14 cellular contexts compared by ENCODE assay signal in the genomic region with DNA sequence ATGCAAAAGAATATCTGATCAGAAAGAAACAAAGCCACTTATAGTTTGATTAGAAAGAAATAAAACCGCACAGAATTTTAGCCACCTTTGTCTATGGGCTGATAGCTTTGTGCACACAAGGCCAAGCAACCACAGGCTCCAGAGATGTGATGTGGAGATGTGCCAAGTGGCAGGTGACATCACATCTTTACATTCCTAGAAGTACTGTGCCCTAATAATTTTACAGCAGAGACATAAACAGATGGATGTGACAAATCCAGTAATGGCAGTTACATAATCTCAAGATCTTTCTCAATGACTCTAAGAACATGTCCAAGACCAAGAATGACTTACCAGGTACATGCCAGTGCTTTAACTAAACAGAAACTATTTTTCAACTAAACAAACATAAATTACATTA.
DNase-seq lines count a peak whose midpoint lies in the region; ATAC-seq, FAIRE-seq and TF ChIP-seq lines count a peak whose summit lies in the region.
"Had no signal": no experiment of that assay in that cellular context is flagged by ENCODE, and none has a peak within 500 bp of the region (broad histone marks: within the 10 kb centered on the region; RNA-seq: fewer than 3 reads in every experiment).

No MANE protein-coding gene starts in this region.

- H3K4me1 Mint-ChIP-seq in stimulated activated naive CD8-positive, alpha-beta T cell treated with anti-CD3 and anti-CD28 coated beads, Interleukin-15, amount 100 ng/mL, for 72 hours, result peaks cover 78% of the 10 kb centered on the region
- peaks cover 57 to 84% of the 10 kb centered on the region in 2 donors for H3K4me1 Mint-ChIP-seq in effector memory CD8-positive, alpha-beta T cell (ENCODE audit: low read depth in 2 of 2)

- no peaks in the 10 kb centered on the region for H3K9me2 ChIP-seq in PC-3 (replicated peaks; ENCODE audit: low read length)

- intact Hi-C loops in PC-3 (cut with micrococcal nuclease), result loop anchor here (2.0 kb wide), 1 partner anchor 38 kb away; no protein-coding TSS in a partner anchor

- FAIRE-seq in urothelium cell line (lab: Jason Lieb, UNC), result no peak

- H3K27ac Mint-ChIP-seq in stimulated activated naive CD8-positive, alpha-beta T cell treated with anti-CD3 and anti-CD28 coated beads, Interleukin-15, amount 100 ng/mL, for 72 hours, result peak overlapping the region in 1 of 2 donors; percentile 52
- peak overlapping the region; percentile 89 to 93 for H3K27ac Mint-ChIP-seq in effector memory CD8-positive, alpha-beta T cell

- no peak for DNase-seq in stimulated activated naive CD8-positive, alpha-beta T cell treated with anti-CD3 and anti-CD28 coated beads, Interleukin-15, amount 100 ng/mL, for 72 hours
- no peak for DNase-seq in stimulated activated naive CD8-positive, alpha-beta T cell treated with anti-CD3 and anti-CD28 coated beads, Interleukin-15, Interleukin-2, amounts not matched to agents 100 U/mL and 50 U/mL, for 24 hours
- DNase-seq in PC-3 (peak; percentile 70), urothelium cell line (ENCODE audit: low spot score) (peak; percentile 31), RPMI8226 (no peak), GM13976 (ENCODE audit: low spot score) (no peak), NK-92 (lab: John Stamatoyannopoulos, UW; ENCODE audit: unreplicated experiment) (no peak)
- no peak for DNase-seq in effector memory CD8-positive, alpha-beta T cell
- DNase-seq: KBM-7, NCI-H1694 treated with DMSO at 0.1 percent for 48 hours, T1000 had no signal

- H3K27ac ChIP-seq in PC-3 (ENCODE audit: low read length), result no peak overlapping the region
- H3K27ac ChIP-seq: BLaER1, tibial nerve had no signal

- H3K4me1 ChIP-seq in PC-3 (ENCODE audit: insufficient read depth, low read length), result peaks cover 31% of the 10 kb centered on the region
- H3K4me1 ChIP-seq: BLaER1, HAP-1, tibial nerve had no signal

- peaks cover 4% of the 10 kb centered on the region for H3F3A ChIP-seq in PC-3 (ENCODE audit: low read length, unreplicated experiment)

- no peaks in the 10 kb centered on the region for H3K36me3 ChIP-seq in PC-3 (ENCODE audit: low read depth, low read length)
- H3K36me3 ChIP-seq: BLaER1, HAP-1, tibial nerve had no signal

- no peak overlapping the region; the same call in 1 of the 2 replicates for H3K4me2 ChIP-seq in PC-3 (ENCODE audit: low read length)
- H3K4me2 ChIP-seq: BLaER1 had no signal

- TF ChIP-seq CTCF in PC-3 (conservative IDR thresholded peaks at IDR 0.05; ENCODE audit: low read depth, low read length) (no peak), GM13976 (IDR thresholded peaks at IDR 0.05; ENCODE audit: borderline replicate concordance, control extremely low read depth, extremely low read depth, insufficient read depth, missing control alignments) (no peak)

- CTCF ChIA-PET in PC-3 (lab: Charles Lee), result no interaction called here

- no peak overlapping the region for H3K4me3 ChIP-seq in PC-3 (ENCODE audit: low read length)
- H3K4me3 ChIP-seq: BLaER1, HAP-1, tibial nerve had no signal

- BruUV-seq in PC-3 (replicated peaks; lab: Mats Ljungman, UMichigan), result no TSS peak

- H3K9me3 Mint-ChIP-seq in stimulated activated naive CD8-positive, alpha-beta T cell treated with anti-CD3 and anti-CD28 coated beads, Interleukin-15, amount 100 ng/mL, for 72 hours, result peaks cover 4 to 7% of the 10 kb centered on the region in 2 donors
- peaks cover 0 to 1% of the 10 kb centered on the region in 2 donors for H3K9me3 Mint-ChIP-seq in effector memory CD8-positive, alpha-beta T cell

- in situ Hi-C loops in GM13976 (cut with MboI; ENCODE audit: low sequenced_read_pairs, unreplicated experiment), result no loop called here

- no peaks in the 10 kb centered on the region for H3K9me3 ChIP-seq in PC-3 (ENCODE audit: low read length)
- H3K9me3 ChIP-seq: BLaER1, HAP-1, tibial nerve had no signal

- H3K27me3 ChIP-seq in PC-3 (ENCODE audit: low read length), result no peaks in the 10 kb centered on the region
- H3K27me3 ChIP-seq: BLaER1, tibial nerve had no signal

- H3K79me2 ChIP-seq in PC-3 (ENCODE audit: low read length), result no peaks in the 10 kb centered on the region

- no peak overlapping the region for H2AFZ ChIP-seq in PC-3 (ENCODE audit: low read length)

- ATAC-seq in stimulated activated naive CD8-positive, alpha-beta T cell treated with anti-CD3 and anti-CD28 coated beads, Interleukin-15, amount 100 ng/mL, for 72 hours, result peak; percentile 17
- ATAC-seq in stimulated activated naive CD8-positive, alpha-beta T cell treated with anti-CD3 and anti-CD28 coated beads, Interleukin-15, Interleukin-2, amounts not matched to agents 100 U/mL and 50 U/mL, for 24 hours, result no peak
- ATAC-seq in PC-3, result peak; percentile 14
- ATAC-seq in effector memory CD8-positive, alpha-beta T cell (replicated peaks), result no peak

- no peaks in the 10 kb centered on the region for H4K20me1 ChIP-seq in PC-3 (ENCODE audit: low read length)
- H4K20me1 ChIP-seq: BLaER1 had no signal

- no peaks in the 10 kb centered on the region for H3K27me3 Mint-ChIP-seq in stimulated activated naive CD8-positive, alpha-beta T cell treated with anti-CD3 and anti-CD28 coated beads, Interleukin-15, amount 100 ng/mL, for 72 hours
- no peaks in the 10 kb centered on the region for H3K27me3 Mint-ChIP-seq in effector memory CD8-positive, alpha-beta T cell

- no peak overlapping the region for H3K4me3 Mint-ChIP-seq in stimulated activated naive CD8-positive, alpha-beta T cell treated with anti-CD3 and anti-CD28 coated beads, Interleukin-15, amount 100 ng/mL, for 72 hours
- H3K4me3 Mint-ChIP-seq in effector memory CD8-positive, alpha-beta T cell, result peak overlapping the region; percentile 31 to 84

- POLR2A ChIA-PET in PC-3 (lab: Charles Lee; ENCODE audit: unreplicated experiment), result interaction anchor here (0.5 kb wide), 1 partner anchor 159 kb away, joined by 3 read pairs; a partner anchor contains a TSS

- no peak overlapping the region for H3K9ac ChIP-seq in PC-3 (ENCODE audit: low read length)
- H3K9ac ChIP-seq: BLaER1 had no signal

- H3K36me3 Mint-ChIP-seq in effector memory CD8-positive, alpha-beta T cell (ENCODE audit: insufficient read depth), result peaks cover 15% of the 10 kb centered on the region

Comparison
In these comparisons a context has a peak if more than half of its experiments do, and no peak if none do; other contexts are left out.
1. ATAC-seq: peak in stimulated activated naive CD8-positive, alpha-beta T cell treated with anti-CD3 and anti-CD28 coated beads, Interleukin-15, amount 100 ng/mL, for 72 hours (single experiment) and PC-3 (single experiment); none in stimulated activated naive CD8-positive, alpha-beta T cell treated with anti-CD3 and anti-CD28 coated beads, Interleukin-15, Interleukin-2, amounts not matched to agents 100 U/mL and 50 U/mL, for 24 hours (single experiment) and effector memory CD8-positive, alpha-beta T cell (single experiment).
2. DNase-seq: peak in PC-3 (single experiment) and urothelium cell line (single experiment); none in stimulated activated naive CD8-positive, alpha-beta T cell treated with anti-CD3 and anti-CD28 coated beads, Interleukin-15, amount 100 ng/mL, for 72 hours (0 of 2), stimulated activated naive CD8-positive, alpha-beta T cell treated with anti-CD3 and anti-CD28 coated beads, Interleukin-15, Interleukin-2, amounts not matched to agents 100 U/mL and 50 U/mL, for 24 hours (single experiment), effector memory CD8-positive, alpha-beta T cell (0 of 3), RPMI8226 (single experiment), GM13976 (single experiment) and NK-92 (single experiment).
3. H3K4me3 Mint-ChIP-seq: peak in effector memory CD8-positive, alpha-beta T cell (2 of 2); none in stimulated activated naive CD8-positive, alpha-beta T cell treated with anti-CD3 and anti-CD28 coated beads, Interleukin-15, amount 100 ng/mL, for 72 hours (0 of 2).